In genomic region chr15:45522931-45523331, GRCh38 we compare ENCODE assay signal across 9 cellular contexts. TPM values are rescaled to one million over a fixed set of nuclear protein-coding genes. Genes with fewer than 3 reads are reported as not detected.
DNase-seq lines count a peak whose midpoint lies in the region; ATAC-seq, FAIRE-seq and TF ChIP-seq lines count a peak whose summit lies in the region.
"Had no signal": no experiment of that assay in that cellular context is flagged by ENCODE, and none has a peak within 500 bp of the region (broad histone marks: within the 10 kb centered on the region; RNA-seq: fewer than 3 reads in every experiment).

No MANE protein-coding gene starts in this region.

- H3K4me3 Mint-ChIP-seq in astrocyte (ENCODE audit: unreplicated experiment) (peak overlapping the region; percentile 88), immature natural killer cell (peak overlapping the region; percentile 87 to 94 (median 89))

- H3K4me2 ChIP-seq in astrocyte (ENCODE audit: low read length), result peak overlapping the region; percentile 96

- peaks cover 4% of the 10 kb centered on the region for H4K20me1 ChIP-seq in astrocyte (ENCODE audit: insufficient read depth, low read length)

- ATAC-seq in HG03378 (IDR thresholded peaks at IDR 0.05; ENCODE audit: unreplicated experiment), result no peak
- ATAC-seq in HG03521 (IDR thresholded peaks at IDR 0.05; ENCODE audit: unreplicated experiment), result no peak
- ATAC-seq in GM19023 (IDR thresholded peaks at IDR 0.05; ENCODE audit: unreplicated experiment), result no peak

- H3K79me2 ChIP-seq in astrocyte (ENCODE audit: insufficient read depth, low read length), result peaks cover 5% of the 10 kb centered on the region

- FAIRE-seq in astrocyte (lab: Jason Lieb, UNC), result no peak
- FAIRE-seq: TTC549 had no signal

- peaks cover 4% of the 10 kb centered on the region for H3K36me3 Mint-ChIP-seq in astrocyte (ENCODE audit: low read depth, unreplicated experiment)
- H3K36me3 Mint-ChIP-seq in immature natural killer cell, result peaks cover 3 to 12% (median 3%) of the 10 kb centered on the region in 3 donors

- peak overlapping the region; percentile 67 for H3K27ac Mint-ChIP-seq in astrocyte (ENCODE audit: unreplicated experiment)
- peak overlapping the region; percentile 83 to 88 (median 86) for H3K27ac Mint-ChIP-seq in immature natural killer cell

- H3K4me1 ChIP-seq in astrocyte (ENCODE audit: insufficient read depth, low read length), result peaks cover 15% of the 10 kb centered on the region

- H3K36me3 ChIP-seq in astrocyte (ENCODE audit: insufficient read depth, low read length), result no peaks in the 10 kb centered on the region

- H3K4me3 ChIP-seq in astrocyte (ENCODE audit: insufficient read depth, low read depth, low read length), result peak overlapping the region; percentile 81

- H3K9me3 Mint-ChIP-seq in astrocyte (ENCODE audit: unreplicated experiment), result no peaks in the 10 kb centered on the region
- no peaks in the 10 kb centered on the region for H3K9me3 Mint-ChIP-seq in immature natural killer cell

- peak overlapping the region; percentile 82 for H2AFZ ChIP-seq in astrocyte (ENCODE audit: low read depth, low read length)

- H3K27me3 ChIP-seq in astrocyte (ENCODE audit: insufficient read depth, low read length), result peaks cover 2% of the 10 kb centered on the region

- H3K27ac ChIP-seq in astrocyte (ENCODE audit: low read depth, low read length), result peak overlapping the region; percentile 40

- no peaks in the 10 kb centered on the region for H3K9me3 ChIP-seq in astrocyte (ENCODE audit: insufficient read depth, low read depth, low read length)

- DNase-seq in DMS53 (lab: John Stamatoyannopoulos, UW), result peak; percentile 52
- DNase-seq in HuH-7 (ENCODE audit: low spot score), result peak; percentile 38
- DNase-seq in astrocyte (ENCODE audit: low read depth), result peak; percentile 45
- no peak for DNase-seq in immature natural killer cell
- peak; percentile 4 for DNase-seq in smooth muscle cell of the brain vasculature (ENCODE audit: low read depth, low spot score)

- H3K9ac ChIP-seq in astrocyte (ENCODE audit: low read length), result peak overlapping the region; percentile 85

- no peak for TF ChIP-seq CTCF in astrocyte (IDR thresholded peaks at IDR 0.05; ENCODE audit: insufficient read depth, low read depth, low read length)

- H3K4me1 Mint-ChIP-seq in astrocyte (ENCODE audit: low read depth, unreplicated experiment) (peaks cover 11% of the 10 kb centered on the region), immature natural killer cell (peaks cover 25 to 46% of the 10 kb centered on the region in 2 donors)

- peaks cover 16% of the 10 kb centered on the region for H3K27me3 Mint-ChIP-seq in astrocyte (ENCODE audit: low read depth, unreplicated experiment)
- H3K27me3 Mint-ChIP-seq in immature natural killer cell (ENCODE audit: low read depth in 3 of 3), result peaks cover 0 to 9% (median 4%) of the 10 kb centered on the region in 3 donors

RNA-seq across cellular contexts. Expression of gene SLC30A4, which starts 0.4 kb away (rescaled TPM):
- total RNA-seq in astrocyte, result 6.8 and 8.0 TPM in 2 replicates
- 1 to 10 TPM; 2.9 to 6.4 (median 4.0) TPM for polyA plus RNA-seq in immature natural killer cell

Comparison
In these comparisons a context has a peak if more than half of its experiments do, and no peak if none do; other contexts are left out.
1. DNase-seq: peak in DMS53 (single experiment), HuH-7 (single experiment), astrocyte (single experiment) and smooth muscle cell of the brain vasculature (single experiment); none in immature natural killer cell (0 of 3).